In the genomic region with DNA sequence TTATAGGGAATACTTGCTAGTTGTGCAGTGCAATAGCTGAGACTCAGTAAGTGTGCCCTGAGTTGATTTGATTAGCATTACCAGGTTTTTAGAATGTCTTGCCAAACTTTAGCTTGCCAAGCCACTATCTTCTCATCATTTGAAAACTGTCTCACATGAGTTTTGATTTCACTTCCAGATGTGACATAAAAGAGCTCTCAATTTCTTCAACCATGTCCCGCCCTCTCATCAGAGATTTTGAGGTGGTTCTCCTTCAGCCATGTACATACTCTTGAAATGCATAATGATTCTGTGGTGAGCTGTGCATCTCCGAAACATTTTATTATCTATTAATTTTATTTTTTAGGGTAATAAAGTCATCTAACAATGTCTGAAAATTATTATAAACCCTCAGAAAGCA, we compare ENCODE assay signal across 21 cellular contexts.
"Had no signal": no experiment of that assay in that cellular context is flagged by ENCODE, and none has a peak within 500 bp of the region (broad histone marks: within the 10 kb centered on the region; RNA-seq: fewer than 3 reads in every experiment).

No MANE protein-coding gene starts in this region.

- H3K4me1 ChIP-seq: esophagus muscularis mucosa, gastrocnemius medialis, heart right ventricle, left lung, lower lobe of right lung had no signal

- H3K27ac Mint-ChIP-seq: mesothelial cell of epicardium, naive B cell had no signal

- H3K4me1 Mint-ChIP-seq: mesothelial cell of epicardium, naive B cell had no signal

- H3K4me3 Mint-ChIP-seq: mesothelial cell of epicardium, naive B cell had no signal

- H3K36me3 Mint-ChIP-seq: mesothelial cell of epicardium, naive B cell had no signal

- H3K27me3 ChIP-seq: dorsolateral prefrontal cortex, esophagus muscularis mucosa, gastrocnemius medialis, heart right ventricle, left lung had no signal

- H3K9me3 ChIP-seq: esophagus muscularis mucosa, gastrocnemius medialis, heart right ventricle, left lung, lower lobe of right lung, mucosa of descending colon had no signal

- H3K4me3 ChIP-seq: coronary artery, dorsolateral prefrontal cortex, esophagus muscularis mucosa, gastrocnemius medialis, heart right ventricle, left lung, lower lobe of right lung, mucosa of descending colon had no signal

- ATAC-seq: gastrocnemius medialis, heart right ventricle, left cardiac atrium, left lung, left ventricle myocardium superior, lower lobe of right lung, mucosa of descending colon had no signal

- H3K36me3 ChIP-seq: esophagus muscularis mucosa, gastrocnemius medialis, heart right ventricle, left lung, lower lobe of right lung had no signal

- H3K27me3 Mint-ChIP-seq: naive B cell had no signal

- DNase-seq: dermis blood vessel endothelial cell; dorsolateral prefrontal cortex; effector CD4-positive, alpha-beta T cell; effector memory CD4-positive, alpha-beta T cell; foreskin fibroblast; foreskin melanocyte; gastrocnemius medialis; glutamatergic neuron; head of caudate nucleus; heart right ventricle; hippocampal formation; left cardiac atrium; left lung; left ventricle myocardium superior; lower lobe of right lung; mesenchymal stem cell; mucosa of descending colon; naive B cell had no signal

- H3K9me3 Mint-ChIP-seq: mesothelial cell of epicardium had no signal

- H3K27ac ChIP-seq: coronary artery, dorsolateral prefrontal cortex, esophagus muscularis mucosa, gastrocnemius medialis, heart right ventricle, left lung, lower lobe of right lung had no signal
